19 cellular contexts compared by ENCODE assay signal in genomic region chr11:110323786-110324185, GRCh38. TPM values are rescaled to one million over a fixed set of nuclear protein-coding genes. Genes with fewer than 3 reads are reported as not detected.
A peak's percentile ranks its signal among the peaks of the same experiment; 100 is the strongest.
DNase-seq lines count a peak whose midpoint lies in the region; ATAC-seq and TF ChIP-seq lines count a peak whose summit lies in the region.
"Had no signal": no experiment of that assay in that cellular context is flagged by ENCODE, and none has a peak within 500 bp of the region (broad histone marks: within the 10 kb centered on the region; RNA-seq: fewer than 3 reads in every experiment).

No MANE protein-coding gene starts in this region.

- peak; percentile 34 for ATAC-seq in sciatic nerve
- ATAC-seq in stimulated activated naive B cell treated with anti-CD40 and anti-IgM and Interleukin-4, amounts not matched to agents 10 μg/mL and 1 μg/mL and 100 μg/mL, for 72 hours (replicated peaks), result no peak
- ATAC-seq in GM21390 (IDR thresholded peaks at IDR 0.05; ENCODE audit: unreplicated experiment), result no peak
- ATAC-seq: HCT116 had no signal

- no peaks in the 10 kb centered on the region for H3K27me3 ChIP-seq in osteoblast (ENCODE audit: insufficient read depth, low read length)
- H3K27me3 ChIP-seq: BLaER1 treated with 17β-estradiol and CSF1 and Interleukin-3, amounts not matched to agents 10 nM and 100 nM had no signal

- H3K9me3 ChIP-seq in osteoblast (ENCODE audit: low read depth, low read length), result no peaks in the 10 kb centered on the region
- H3K9me3 ChIP-seq: Caco-2 had no signal

- no peaks in the 10 kb centered on the region for H3K27me3 Mint-ChIP-seq in neural crest cell (ENCODE audit: low read depth)
- H3K27me3 Mint-ChIP-seq in stimulated activated naive B cell treated with anti-CD40 and anti-IgM and Interleukin-4, amounts not matched to agents 10 μg/mL and 1 μg/mL and 100 μg/mL, for 72 hours, result peaks cover 0 to 5% of the 10 kb centered on the region in 2 donors
- H3K27me3 Mint-ChIP-seq: CD4-positive, CD25-positive, alpha-beta regulatory T cell had no signal

- no peaks in the 10 kb centered on the region for H3K36me3 Mint-ChIP-seq in neural crest cell (ENCODE audit: low read depth)
- H3K36me3 Mint-ChIP-seq in stimulated activated naive B cell treated with anti-CD40 and anti-IgM and Interleukin-4, amounts not matched to agents 10 μg/mL and 1 μg/mL and 100 μg/mL, for 72 hours, result peaks cover 2 to 3% of the 10 kb centered on the region in 2 donors
- H3K36me3 Mint-ChIP-seq: CD4-positive, CD25-positive, alpha-beta regulatory T cell had no signal

- no peak overlapping the region for H2AFZ ChIP-seq in osteoblast (ENCODE audit: low read length)

- no peak overlapping the region for H3K27ac ChIP-seq in osteoblast (ENCODE audit: low read depth, low read length)
- H3K27ac ChIP-seq: BLaER1 treated with 17β-estradiol and CSF1 and Interleukin-3, amounts not matched to agents 10 nM and 100 nM had no signal

- intact Hi-C loops in sciatic nerve (cut with DNase I), result no loop called here

- H3K4me3 ChIP-seq in osteoblast (ENCODE audit: insufficient read depth, low read length), result no peak overlapping the region
- H3K4me3 ChIP-seq: BLaER1 treated with 17β-estradiol and CSF1 and Interleukin-3, amounts not matched to agents 10 nM and 100 nM had no signal

- peak overlapping the region; percentile 53 for H3K27ac Mint-ChIP-seq in neural crest cell (ENCODE audit: unreplicated experiment)
- H3K27ac Mint-ChIP-seq in stimulated activated naive B cell treated with anti-CD40 and anti-IgM and Interleukin-4, amounts not matched to agents 10 μg/mL and 1 μg/mL and 100 μg/mL, for 72 hours, result no peak overlapping the region
- H3K27ac Mint-ChIP-seq: B cell; CD8-positive, alpha-beta memory T cell; HFFc6 had no signal

- H3K36me3 ChIP-seq in osteoblast (ENCODE audit: insufficient read depth, low read length), result no peaks in the 10 kb centered on the region
- H3K36me3 ChIP-seq: BLaER1 treated with 17β-estradiol and CSF1 and Interleukin-3, amounts not matched to agents 10 nM and 100 nM had no signal

- no peak for TF ChIP-seq CTCF in neural crest cell (conservative IDR thresholded peaks at IDR 0.05)
- TF ChIP-seq CTCF in osteoblast (IDR thresholded peaks at IDR 0.05; ENCODE audit: extremely low read depth, low read depth, low read length), result no peak

- no peak overlapping the region for H3K4me2 ChIP-seq in osteoblast (ENCODE audit: insufficient read depth, low read length)
- H3K4me2 ChIP-seq: BLaER1 treated with 17β-estradiol and CSF1 and Interleukin-3, amounts not matched to agents 10 nM and 100 nM had no signal

- no peaks in the 10 kb centered on the region for H3K79me2 ChIP-seq in osteoblast (ENCODE audit: insufficient read depth, low read length)

- DNase-seq in COLO829 (ENCODE audit: low spot score), result peak; percentile 30
- DNase-seq in epidermal melanocyte (ENCODE audit: insufficient read length, low spot score), result peak; percentile 48
- DNase-seq in neural crest cell (ENCODE audit: low read depth, low spot score), result no peak
- DNase-seq in sciatic nerve (ENCODE audit: low spot score), result no peak
- DNase-seq in stimulated activated naive B cell treated with anti-CD40 and anti-IgM and Interleukin-4, amounts not matched to agents 10 μg/mL and 1 μg/mL and 100 μg/mL, for 72 hours, result no peak
- DNase-seq in osteoblast (ENCODE audit: insufficient read length, low spot score, missing footprints), result no peak
- DNase-seq in T-helper 9 cell, result no peak
- DNase-seq: 8988T; Caco-2; CD4-positive, CD25-positive, alpha-beta regulatory T cell; CD8-positive, alpha-beta memory T cell; GOT3; H7; HFFc6; IMR-90 had no signal

- peaks cover 4% of the 10 kb centered on the region for H3K4me1 ChIP-seq in osteoblast (ENCODE audit: insufficient read depth, low read length)

- H3K4me1 Mint-ChIP-seq in neural crest cell, result peaks cover 54% of the 10 kb centered on the region
- H3K4me1 Mint-ChIP-seq in stimulated activated naive B cell treated with anti-CD40 and anti-IgM and Interleukin-4, amounts not matched to agents 10 μg/mL and 1 μg/mL and 100 μg/mL, for 72 hours, result peaks cover 11 to 15% of the 10 kb centered on the region in 2 donors

- H4K20me1 ChIP-seq in osteoblast (ENCODE audit: insufficient read depth, low read length), result no peaks in the 10 kb centered on the region
- H4K20me1 ChIP-seq: BLaER1 treated with 17β-estradiol and CSF1 and Interleukin-3, amounts not matched to agents 10 nM and 100 nM had no signal

- peak overlapping the region; percentile 6 for H3K4me3 Mint-ChIP-seq in neural crest cell
- no peak overlapping the region for H3K4me3 Mint-ChIP-seq in stimulated activated naive B cell treated with anti-CD40 and anti-IgM and Interleukin-4, amounts not matched to agents 10 μg/mL and 1 μg/mL and 100 μg/mL, for 72 hours
- H3K4me3 Mint-ChIP-seq: B cell; CD4-positive, CD25-positive, alpha-beta regulatory T cell; CD8-positive, alpha-beta memory T cell; HFFc6 had no signal

- H3K9me3 Mint-ChIP-seq in neural crest cell, result peaks cover 11% of the 10 kb centered on the region
- peaks cover 3 to 4% of the 10 kb centered on the region in 2 donors for H3K9me3 Mint-ChIP-seq in stimulated activated naive B cell treated with anti-CD40 and anti-IgM and Interleukin-4, amounts not matched to agents 10 μg/mL and 1 μg/mL and 100 μg/mL, for 72 hours
- H3K9me3 Mint-ChIP-seq: HFFc6 had no signal

RNA-seq across cellular contexts. Expression of gene RDX, which starts 27.4 kb away (rescaled TPM):
- total RNA-seq in neural crest cell (159 and 167 TPM in 2 replicates), sciatic nerve (195 TPM), osteoblast (70.1 and 79.3 TPM in 2 replicates)

Comparison
In these comparisons a context has a peak if more than half of its experiments do, and no peak if none do; other contexts are left out.
1. DNase-seq: peak in COLO829 (single experiment) and epidermal melanocyte (single experiment); none in neural crest cell (single experiment), sciatic nerve (single experiment), stimulated activated naive B cell treated with anti-CD40 and anti-IgM and Interleukin-4, amounts not matched to agents 10 μg/mL and 1 μg/mL and 100 μg/mL, for 72 hours (single experiment), osteoblast (single experiment) and T-helper 9 cell (single experiment).